In genomic region chr10:22833781-22834180, GRCh38 we compare ENCODE assay signal across 20 cellular contexts.
"Had no signal": no experiment of that assay in that cellular context is flagged by ENCODE, and none has a peak within 500 bp of the region (broad histone marks: within the 10 kb centered on the region; RNA-seq: fewer than 3 reads in every experiment).

No MANE protein-coding gene starts in this region.

- H3K9me3 Mint-ChIP-seq: activated B cell treated with CpG ODN at 0.5 μM for 24 hours; activated T-cell treated with anti-CD3 and anti-CD28 coated beads, Interleukin-2, amount 50 U/mL, for 72 hours; central memory CD8-positive, alpha-beta T cell; endodermal cell; natural killer cell; T-helper 2 cell treated with Interferon-gamma antibody and Interleukin-4, amounts not matched to agents 5 μg/mL and 100 μg/mL, for 36 hours; type B pancreatic cell had no signal

- H3K36me3 Mint-ChIP-seq: natural killer cell, type B pancreatic cell had no signal

- H3K27me3 Mint-ChIP-seq: activated B cell treated with CpG ODN at 0.5 μM for 24 hours; activated CD4-positive, alpha-beta T cell treated with anti-CD3 and anti-CD28 coated beads, Interleukin-2, amount 10 ng/mL, durations not matched to agents 24 days and 14 days; stimulated activated naive B cell treated with anti-CD40 and anti-IgM and Interleukin-4, amounts not matched to agents 10 μg/mL and 1 μg/mL and 100 μg/mL, for 72 hours; type B pancreatic cell had no signal

- DNase-seq: activated B cell treated with CpG ODN at 0.5 μM for 24 hours; activated CD4-positive, alpha-beta T cell treated with anti-CD3 and anti-CD28 coated beads, Interleukin-2, amount 10 ng/mL, durations not matched to agents 24 days and 14 days; activated CD8-positive, alpha-beta memory T cell treated with anti-CD3 and anti-CD28 coated beads, Interleukin-2, amount 50 U/mL, for 4 hours; activated CD8-positive, alpha-beta T cell treated with anti-CD3 and anti-CD28 coated beads, Interleukin-2, amount 10 ng/mL, durations not matched to agents 7 days and 5 days; activated gamma-delta T cell; activated T-cell treated with anti-CD3 and anti-CD28 coated beads, Interleukin-2, amount 50 U/mL, for 72 hours; body of pancreas; endodermal cell; erythroblast; mammary epithelial cell; natural killer cell; stimulated activated CD4-positive, alpha-beta T cell treated with anti-CD3 and anti-CD28 coated beads, Interleukin-15, amount 100 ng/mL, for 24 hours; stimulated activated CD4-positive, alpha-beta T cell treated with anti-CD3 and anti-CD28 coated beads, Interleukin-4, amount 100 ng/mL, for 1 hour; stimulated activated naive B cell treated with anti-CD40 and anti-IgM and Interleukin-4, amounts not matched to agents 10 μg/mL and 1 μg/mL and 100 μg/mL, for 72 hours had no signal

- H3K4me1 Mint-ChIP-seq: activated CD4-positive, alpha-beta T cell treated with anti-CD3 and anti-CD28 coated beads, Interleukin-2, amount 10 ng/mL, durations not matched to agents 24 days and 14 days; central memory CD8-positive, alpha-beta T cell; endodermal cell had no signal

- H3K27ac Mint-ChIP-seq: activated B cell treated with CpG ODN at 0.5 μM for 24 hours; activated CD4-positive, alpha-beta T cell treated with anti-CD3 and anti-CD28 coated beads, Interleukin-2, amount 10 ng/mL, durations not matched to agents 24 days and 14 days; activated CD8-positive, alpha-beta T cell treated with anti-CD3 and anti-CD28 coated beads, Interleukin-2, amount 10 ng/mL, durations not matched to agents 7 days and 5 days; activated naive CD4-positive, alpha-beta T cell treated with anti-CD3 and anti-CD28 coated beads, Interleukin-2, amount 50 U/mL, for 72 hours; activated T-cell treated with anti-CD3 and anti-CD28 coated beads, Interleukin-2, amount 50 U/mL, for 72 hours; endodermal cell; natural killer cell; stimulated activated naive B cell treated with anti-CD40 and anti-IgM and Interleukin-4, amounts not matched to agents 10 μg/mL and 1 μg/mL and 100 μg/mL, for 72 hours; T-helper 2 cell treated with Interferon-gamma antibody and Interleukin-4, amounts not matched to agents 5 μg/mL and 100 μg/mL, for 36 hours; type B pancreatic cell had no signal

- H3K4me3 Mint-ChIP-seq: activated B cell treated with CpG ODN at 0.5 μM for 24 hours; activated CD4-positive, alpha-beta T cell treated with anti-CD3 and anti-CD28 coated beads, Interleukin-2, amount 10 ng/mL, durations not matched to agents 24 days and 14 days; activated CD8-positive, alpha-beta T cell treated with anti-CD3 and anti-CD28 coated beads, Interleukin-2, amount 10 ng/mL, durations not matched to agents 7 days and 5 days; activated T-cell treated with anti-CD3 and anti-CD28 coated beads, Interleukin-2, amount 50 U/mL, for 72 hours; central memory CD8-positive, alpha-beta T cell; endodermal cell; natural killer cell; stimulated activated naive B cell treated with anti-CD40 and anti-IgM and Interleukin-4, amounts not matched to agents 10 μg/mL and 1 μg/mL and 100 μg/mL, for 72 hours; T-helper 2 cell treated with Interferon-gamma antibody and Interleukin-4, amounts not matched to agents 5 μg/mL and 100 μg/mL, for 36 hours; type B pancreatic cell had no signal

- ATAC-seq: activated CD8-positive, alpha-beta T cell treated with anti-CD3 and anti-CD28 coated beads, Interleukin-2, amount 10 ng/mL, durations not matched to agents 7 days and 5 days; activated naive CD4-positive, alpha-beta T cell treated with anti-CD3 and anti-CD28 coated beads, Interleukin-2, amount 50 U/mL, for 72 hours; activated T-cell treated with anti-CD3 and anti-CD28 coated beads, Interleukin-2, amount 50 U/mL, for 72 hours; body of pancreas; gastroesophageal sphincter; left lobe of liver; natural killer cell; stimulated activated naive B cell treated with anti-CD40 and anti-IgM and Interleukin-4, amounts not matched to agents 10 μg/mL and 1 μg/mL and 100 μg/mL, for 72 hours had no signal
